10 cellular contexts compared by ENCODE assay signal in the genomic region with DNA sequence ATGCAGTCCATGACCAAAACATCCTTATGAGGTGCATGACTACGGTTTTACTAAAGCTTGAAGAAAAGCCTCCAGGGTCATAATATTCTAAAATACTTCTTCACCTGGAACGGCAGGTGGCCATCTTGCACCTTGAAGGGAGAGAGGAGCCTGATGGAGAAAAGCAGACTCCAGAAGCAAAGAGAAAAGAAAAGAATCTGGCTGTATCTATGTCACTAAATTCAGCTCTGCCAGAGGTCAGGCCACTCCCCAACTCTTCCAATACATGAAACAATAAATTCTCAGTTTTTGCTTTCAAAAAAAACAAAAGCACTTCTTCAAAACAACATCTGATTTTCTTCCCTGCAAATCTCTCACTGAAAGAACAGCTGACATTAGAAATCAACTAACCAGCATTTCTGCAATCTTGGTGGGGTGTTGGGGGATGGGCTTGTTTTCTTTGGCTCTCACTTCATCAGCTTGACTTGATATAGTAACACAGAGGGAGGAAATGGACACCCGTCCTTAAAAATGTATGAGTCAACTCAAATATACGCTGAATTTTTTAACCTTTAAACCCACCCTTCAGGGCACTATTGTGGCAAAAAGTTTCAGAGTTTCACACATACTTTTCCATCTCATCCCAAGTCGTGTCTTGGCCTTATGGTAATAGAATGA. TPM values are rescaled to one million over a fixed set of nuclear protein-coding genes. Genes with fewer than 3 reads are reported as not detected.
DNase-seq lines count a peak whose midpoint lies in the region; ATAC-seq and TF ChIP-seq lines count a peak whose summit lies in the region.
"Had no signal": no experiment of that assay in that cellular context is flagged by ENCODE, and none has a peak within 500 bp of the region (broad histone marks: within the 10 kb centered on the region; RNA-seq: fewer than 3 reads in every experiment).

No MANE protein-coding gene starts in this region.

- peak; percentile 81 for DNase-seq in A172 (ENCODE audit: low spot score)
- DNase-seq in HS-27A (ENCODE audit: low read depth) = peak; percentile 85
- DNase-seq in mammary epithelial cell = peak; percentile 48
- DNase-seq in T-helper 9 cell = no peak
- no peak for DNase-seq in activated CD8-positive, alpha-beta memory T cell treated with anti-CD3 and anti-CD28 coated beads, Interleukin-2, amount 50 U/mL, for 48 hours
- no peak for DNase-seq in stimulated activated CD4-positive, alpha-beta T cell treated with anti-CD3 and anti-CD28 coated beads, Interleukin-12 subunit alpha, Interleukin-12 subunit beta, amount 100 ng/mL, for 4 hours
- DNase-seq: activated gamma-delta T cell; stimulated activated CD4-positive, alpha-beta T cell treated with anti-CD3 and anti-CD28 coated beads, Interleukin-15, amount 100 ng/mL, for 24 hours had no signal

- H3K4me3 ChIP-seq in mammary epithelial cell (replicated peaks in 1 of 3; ENCODE audit: insufficient read depth in 1 of 3, low read depth in 2 of 3, low read length in 3 of 3) = no peak overlapping the region
- peak overlapping the region in 1 of 3 donors; percentile 30 for H3K4me3 ChIP-seq in liver (ENCODE audit: low read depth in 1 of 3, low read length in 3 of 3)

- H3K27ac ChIP-seq in mammary epithelial cell (ENCODE audit: insufficient read depth, low read depth, low read length) (no peak overlapping the region), liver (ENCODE audit: low read depth in 1 of 2, low read length in 2 of 2) (peak overlapping the region; percentile 83 to 88)

- no peaks in the 10 kb centered on the region for H3K36me3 ChIP-seq in mammary epithelial cell (ENCODE audit: insufficient read depth, low read length)
- no peaks in the 10 kb centered on the region for H3K36me3 ChIP-seq in liver (ENCODE audit: control insufficient read depth in 4 of 4, insufficient read depth in 3 of 4, low read depth in 1 of 4, low read length in 3 of 4)

- H3K79me2 ChIP-seq in mammary epithelial cell (ENCODE audit: insufficient read depth, low read length) = peaks cover 10% of the 10 kb centered on the region

- H4K20me1 ChIP-seq in mammary epithelial cell (ENCODE audit: insufficient read depth, low read length) = no peaks in the 10 kb centered on the region

- WGBS in mammary epithelial cell (ENCODE audit: low coverage, missing lambda C conversion rate) = 43% methylated on average over 4 of the region's 5 CpGs
- WGBS in liver = 27% methylated on average over 5 of the region's 5 CpGs

- no TSS peak for BruUV-seq in mammary epithelial cell (replicated peaks; lab: Mats Ljungman, UMichigan)

- no peaks in the 10 kb centered on the region for H3K9me3 ChIP-seq in mammary epithelial cell (replicated peaks; ENCODE audit: insufficient read depth, low read length)
- no peaks in the 10 kb centered on the region for H3K9me3 ChIP-seq in liver (ENCODE audit: control insufficient read depth in 4 of 4, low read length in 3 of 4)

- H3K27me3 ChIP-seq in mammary epithelial cell (ENCODE audit: insufficient read depth, low read length) (no peaks in the 10 kb centered on the region), liver (ENCODE audit: control insufficient read depth in 4 of 4, insufficient read depth in 4 of 4, low read length in 3 of 4) (no peaks in the 10 kb centered on the region)

- TF ChIP-seq CTCF in mammary epithelial cell (conservative IDR thresholded peaks at IDR 0.05 in 1 of 2, IDR thresholded peaks at IDR 0.05 in 1 of 2; ENCODE audit: extremely low read depth in 1 of 2, insufficient read depth in 1 of 2, low read depth in 1 of 2, low read length in 2 of 2) = peak in 1 of 2 donors; percentile 20
- TF ChIP-seq CTCF in liver (IDR thresholded peaks at IDR 0.05; ENCODE audit: low read depth, low read length, missing input control) = no peak

- H3K4me2 ChIP-seq in mammary epithelial cell (ENCODE audit: insufficient read depth, low read depth, low read length) = peak overlapping the region; percentile 50

- CTCF ChIA-PET in mammary epithelial cell (lab: Charles Lee; ENCODE audit: low non-redundant PET) = no interaction called here

- dilution Hi-C loops in mammary epithelial cell (cut with HindIII; ENCODE audit: low sequenced_read_pairs) = no loop called here

- intact Hi-C loops in mammary epithelial cell (cut with micrococcal nuclease) = no loop called here

- in situ Hi-C loops in mammary epithelial cell (cut with MboI; ENCODE audit: low sequenced_read_pairs in 2 of 2) = no loop called here

- ATAC-seq in GM18517 (IDR thresholded peaks at IDR 0.05; ENCODE audit: unreplicated experiment) = no peak

- no peak for TF ChIP-seq RAD21 in liver (IDR thresholded peaks at IDR 0.05)

- H3K9ac ChIP-seq in mammary epithelial cell (ENCODE audit: insufficient read depth, low read length) = no peak overlapping the region
- H3K9ac ChIP-seq in liver (ENCODE audit: low read depth in 1 of 2, low read length in 2 of 2) = no peak overlapping the region

- no peak overlapping the region for H2AFZ ChIP-seq in mammary epithelial cell (ENCODE audit: low read depth, low read length)

- H3K4me1 ChIP-seq in mammary epithelial cell (ENCODE audit: insufficient read depth, low read length) = peaks cover 20% of the 10 kb centered on the region
- peaks cover 7 to 27% (median 17%) of the 10 kb centered on the region in 4 donors for H3K4me1 ChIP-seq in liver (ENCODE audit: control insufficient read depth in 4 of 4, insufficient read depth in 4 of 4, low read length in 3 of 4)

TF ChIP-seq in liver, 16 proteins besides CTCF, POLR2A, EP300 and RAD21:
- TF ChIP-seq, protein P1, sequence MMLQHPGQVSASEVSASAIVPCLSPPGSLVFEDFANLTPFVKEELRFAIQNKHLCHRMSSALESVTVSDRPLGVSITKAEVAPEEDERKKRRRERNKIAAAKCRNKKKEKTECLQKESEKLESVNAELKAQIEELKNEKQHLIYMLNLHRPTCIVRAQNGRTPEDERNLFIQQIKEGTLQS (IDR thresholded peaks at IDR 0.05) = no peak
- TF ChIP-seq FOXA2 (IDR thresholded peaks at IDR 0.05) (no peak), YY1 (IDR thresholded peaks at IDR 0.05) (peak; percentile 42)
- TF ChIP-seq, protein P2, sequence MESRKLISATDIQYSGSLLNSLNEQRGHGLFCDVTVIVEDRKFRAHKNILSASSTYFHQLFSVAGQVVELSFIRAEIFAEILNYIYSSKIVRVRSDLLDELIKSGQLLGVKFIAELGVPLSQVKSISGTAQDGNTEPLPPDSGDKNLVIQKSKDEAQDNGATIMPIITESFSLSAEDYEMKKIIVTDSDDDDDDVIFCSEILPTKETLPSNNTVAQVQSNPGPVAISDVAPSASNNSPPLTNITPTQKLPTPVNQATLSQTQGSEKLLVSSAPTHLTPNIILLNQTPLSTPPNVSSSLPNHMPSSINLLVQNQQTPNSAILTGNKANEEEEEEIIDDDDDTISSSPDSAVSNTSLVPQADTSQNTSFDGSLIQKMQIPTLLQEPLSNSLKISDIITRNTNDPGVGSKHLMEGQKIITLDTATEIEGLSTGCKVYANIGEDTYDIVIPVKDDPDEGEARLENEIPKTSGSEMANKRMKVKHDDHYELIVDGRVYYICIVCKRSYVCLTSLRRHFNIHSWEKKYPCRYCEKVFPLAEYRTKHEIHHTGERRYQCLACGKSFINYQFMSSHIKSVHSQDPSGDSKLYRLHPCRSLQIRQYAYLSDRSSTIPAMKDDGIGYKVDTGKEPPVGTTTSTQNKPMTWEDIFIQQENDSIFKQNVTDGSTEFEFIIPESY (IDR thresholded peaks at IDR 0.05) = no peak

RNA-seq across cellular contexts. Expression of a gene that starts 21.6 kb away (rescaled TPM):
- total RNA-seq in A172 (2014; rRNA removed; shearing (Covaris generic)) = 120 and 123 TPM in 2 replicates
- 10 to 100 TPM; 26.0 to 42.3 TPM for total RNA-seq in mammary epithelial cell
- 37.6 TPM for polyA plus RNA-seq in mammary epithelial cell
- 30.9 TPM for polyA minus RNA-seq in mammary epithelial cell
- 10 to 100 TPM; 27.7 to 56.6 TPM for total RNA-seq in liver
- 10 to 100 TPM; 59.7 to 78.9 TPM for polyA plus RNA-seq in liver

Comparison
In these comparisons a context has a peak if more than half of its experiments do, and no peak if none do; other contexts are left out.
1. DNase-seq: peak in A172 (single experiment), HS-27A (single experiment) and mammary epithelial cell (single experiment); none in T-helper 9 cell (single experiment), activated CD8-positive, alpha-beta memory T cell treated with anti-CD3 and anti-CD28 coated beads, Interleukin-2, amount 50 U/mL, for 48 hours (single experiment) and stimulated activated CD4-positive, alpha-beta T cell treated with anti-CD3 and anti-CD28 coated beads, Interleukin-12 subunit alpha, Interleukin-12 subunit beta, amount 100 ng/mL, for 4 hours (single experiment).